8 cellular contexts compared by ENCODE assay signal in the genomic region with DNA sequence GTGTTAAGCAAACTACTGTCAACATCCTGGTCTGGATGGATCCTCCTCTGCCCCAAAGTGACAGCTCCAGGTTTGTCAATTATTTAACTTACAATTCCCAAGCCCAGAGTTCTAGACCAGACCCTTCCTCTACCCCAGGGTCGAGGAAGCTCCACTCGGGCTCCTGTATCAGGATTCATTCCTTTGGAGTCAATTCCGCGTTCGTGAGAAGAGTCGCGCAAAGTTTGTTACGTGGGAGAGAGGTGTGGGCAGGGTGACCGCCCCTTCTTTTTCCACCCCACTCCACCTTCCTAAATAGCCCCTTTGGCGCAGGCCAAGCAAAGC. TPM values are rescaled to one million over a fixed set of nuclear protein-coding genes. Genes with fewer than 3 reads are reported as not detected.
A peak's percentile ranks its signal among the peaks of the same experiment; 100 is the strongest.
DNase-seq lines count a peak whose midpoint lies in the region; ATAC-seq, FAIRE-seq and TF ChIP-seq lines count a peak whose summit lies in the region.

No MANE protein-coding gene starts in this region.

- H3K27me3 Mint-ChIP-seq in activated CD8-positive, alpha-beta memory T cell treated with anti-CD3 and anti-CD28 coated beads, Interleukin-2, amount 10 ng/mL, durations not matched to agents 7 days and 5 days, result no peaks in the 10 kb centered on the region
- no peaks in the 10 kb centered on the region for H3K27me3 Mint-ChIP-seq in astrocyte (ENCODE audit: low read depth, unreplicated experiment)

- ATAC-seq in activated CD8-positive, alpha-beta memory T cell treated with anti-CD3 and anti-CD28 coated beads, Interleukin-2, amount 10 ng/mL, durations not matched to agents 7 days and 5 days, result no peak

- H3K27ac Mint-ChIP-seq in activated CD8-positive, alpha-beta memory T cell treated with anti-CD3 and anti-CD28 coated beads, Interleukin-2, amount 10 ng/mL, durations not matched to agents 7 days and 5 days, result peak overlapping the region; percentile 85
- peak overlapping the region; percentile 88 for H3K27ac Mint-ChIP-seq in astrocyte (ENCODE audit: unreplicated experiment)

- WGBS in liver, result under 1% methylated on average over 10 of the region's 10 CpGs
- WGBS in thyroid gland, 2 donors, result 0% methylated on average over 10 of the region's 10 CpGs

- H2AFZ ChIP-seq in astrocyte (ENCODE audit: low read depth, low read length), result peak overlapping the region; percentile 98

- TF ChIP-seq CTCF in astrocyte (IDR thresholded peaks at IDR 0.05; ENCODE audit: insufficient read depth, low read depth, low read length) (no peak), liver (IDR thresholded peaks at IDR 0.05; ENCODE audit: low read depth, low read length, missing input control) (no peak), thyroid gland (IDR thresholded peaks at IDR 0.05) (no peak)

- H3K9me3 Mint-ChIP-seq in activated CD8-positive, alpha-beta memory T cell treated with anti-CD3 and anti-CD28 coated beads, Interleukin-2, amount 10 ng/mL, durations not matched to agents 7 days and 5 days (ENCODE audit: low read depth), result peaks cover 3% of the 10 kb centered on the region
- peaks cover 3% of the 10 kb centered on the region for H3K9me3 Mint-ChIP-seq in astrocyte (ENCODE audit: unreplicated experiment)

- intact Hi-C loops in thyroid gland (cut with DNase I), result no loop called here

- peak overlapping the region; percentile 91 for H3K4me2 ChIP-seq in astrocyte (ENCODE audit: low read length)

- peaks cover 45% of the 10 kb centered on the region for H3K4me1 Mint-ChIP-seq in activated CD8-positive, alpha-beta memory T cell treated with anti-CD3 and anti-CD28 coated beads, Interleukin-2, amount 10 ng/mL, durations not matched to agents 7 days and 5 days
- peaks cover 6% of the 10 kb centered on the region for H3K4me1 Mint-ChIP-seq in astrocyte (ENCODE audit: low read depth, unreplicated experiment)

- H3K36me3 ChIP-seq in astrocyte (ENCODE audit: insufficient read depth, low read length) (no peaks in the 10 kb centered on the region), liver (ENCODE audit: control insufficient read depth in 4 of 4, insufficient read depth in 3 of 4, low read depth in 1 of 4, low read length in 3 of 4) (no peaks in the 10 kb centered on the region), thyroid gland (no peaks in the 10 kb centered on the region)

- FAIRE-seq in astrocyte (lab: Jason Lieb, UNC), result no peak

- CTCF ChIA-PET in activated CD8-positive, alpha-beta memory T cell treated with anti-CD3 and anti-CD28 coated beads, Interleukin-2, amount 10 ng/mL, durations not matched to agents 7 days and 5 days (lab: Charles Lee), result interaction anchor here (1.8 to 2.8 kb wide), 2 partner anchors 10 to 68 kb away, joined by 9 to 13 read pairs; no protein-coding TSS in a partner anchor

- TF ChIP-seq RAD21 in liver (IDR thresholded peaks at IDR 0.05), result no peak

- H3K4me3 Mint-ChIP-seq in activated CD8-positive, alpha-beta memory T cell treated with anti-CD3 and anti-CD28 coated beads, Interleukin-2, amount 10 ng/mL, durations not matched to agents 7 days and 5 days, result peak overlapping the region; percentile 92
- H3K4me3 Mint-ChIP-seq in astrocyte (ENCODE audit: unreplicated experiment), result peak overlapping the region; percentile 98

- TF ChIP-seq POLR2A in thyroid gland (IDR thresholded peaks at IDR 0.05), result no peak

- peak overlapping the region; percentile 63 for H3K27ac ChIP-seq in astrocyte (ENCODE audit: low read depth, low read length)
- peak overlapping the region; percentile 62 to 74 for H3K27ac ChIP-seq in liver (ENCODE audit: low read depth in 1 of 2, low read length in 2 of 2)
- H3K27ac ChIP-seq in thyroid gland, result peak overlapping the region in 2 of 3 donors; percentile 50 to 59

- peaks cover 5% of the 10 kb centered on the region for H3K36me3 Mint-ChIP-seq in activated CD8-positive, alpha-beta memory T cell treated with anti-CD3 and anti-CD28 coated beads, Interleukin-2, amount 10 ng/mL, durations not matched to agents 7 days and 5 days
- H3K36me3 Mint-ChIP-seq in astrocyte (ENCODE audit: low read depth, unreplicated experiment), result no peaks in the 10 kb centered on the region

- H4K20me1 ChIP-seq in astrocyte (ENCODE audit: insufficient read depth, low read length), result peaks cover 43% of the 10 kb centered on the region

- DNase-seq in activated CD8-positive, alpha-beta memory T cell treated with anti-CD3 and anti-CD28 coated beads, Interleukin-2, amount 10 ng/mL, durations not matched to agents 7 days and 5 days, result no peak
- DNase-seq in activated CD8-positive, alpha-beta memory T cell treated with anti-CD3 and anti-CD28 coated beads, Interleukin-2, amount 50 U/mL, for 4 hours, result no peak
- DNase-seq in astrocyte (ENCODE audit: low read depth) (no peak), thyroid gland (no peak), NCI-H526 treated with DMSO at 0.1 percent for 48 hours (lab: John Stamatoyannopoulos, UW) (no peak), AG08396 (ENCODE audit: low spot score) (no peak), NCI-H2081 treated with DMSO at 0.1 percent for 48 hours (lab: John Stamatoyannopoulos, UW) (no peak)

- H3K79me2 ChIP-seq in astrocyte (ENCODE audit: insufficient read depth, low read length), result peaks cover 54% of the 10 kb centered on the region

- H3K4me3 ChIP-seq in astrocyte (ENCODE audit: insufficient read depth, low read depth, low read length) (peak overlapping the region; percentile 91), liver (ENCODE audit: low read depth in 1 of 3, low read length in 3 of 3) (peak overlapping the region; percentile 85 to 99 (median 99)), thyroid gland (replicated peaks in 1 of 3) (peak overlapping the region; percentile 68 to 99 (median 91))

- H3K9me3 ChIP-seq in astrocyte (ENCODE audit: insufficient read depth, low read depth, low read length) (no peaks in the 10 kb centered on the region), liver (ENCODE audit: control insufficient read depth in 4 of 4, low read length in 3 of 4) (no peaks in the 10 kb centered on the region), thyroid gland (no peaks in the 10 kb centered on the region)

- H3K9ac ChIP-seq in astrocyte (ENCODE audit: low read length) (peak overlapping the region; percentile 95), liver (ENCODE audit: low read depth in 1 of 2, low read length in 2 of 2) (peak overlapping the region; percentile 83 to 93)

- H3K27me3 ChIP-seq in astrocyte (ENCODE audit: insufficient read depth, low read length) (no peaks in the 10 kb centered on the region), liver (ENCODE audit: control insufficient read depth in 4 of 4, insufficient read depth in 4 of 4, low read length in 3 of 4) (no peaks in the 10 kb centered on the region), thyroid gland (no peaks in the 10 kb centered on the region)

- H3K4me1 ChIP-seq in astrocyte (ENCODE audit: insufficient read depth, low read length) (peaks cover 6% of the 10 kb centered on the region), liver (ENCODE audit: control insufficient read depth in 4 of 4, insufficient read depth in 4 of 4, low read length in 3 of 4) (peaks cover 4 to 66% (median 44%) of the 10 kb centered on the region in 4 donors), thyroid gland (peaks cover 15 to 25% of the 10 kb centered on the region in 2 donors)

TF ChIP-seq in liver, 16 proteins besides CTCF, POLR2A, EP300 and RAD21:
- TF ChIP-seq YY1 (IDR thresholded peaks at IDR 0.05) (no peak), TAF1 (conservative IDR thresholded peaks at IDR 0.05) (no peak)

RNA-seq across cellular contexts. Expression of a gene that starts 0.5 kb away (rescaled TPM):
- total RNA-seq in activated CD8-positive, alpha-beta memory T cell treated with anti-CD3 and anti-CD28 coated beads, Interleukin-2, amount 10 ng/mL, durations not matched to agents 7 days and 5 days, result 10 to 100 TPM; 59.0 to 65.3 TPM
- total RNA-seq in astrocyte (108 and 117 TPM in 2 replicates), liver (100 to 1,000 TPM in 1 of 2 donors, 10 to 100 TPM in 1; 44.9 to 117 TPM), thyroid gland (10 to 100 TPM; 65.4 to 96.2 (median 89.6) TPM)
- 10 to 100 TPM; 40.7 to 46.3 TPM for polyA plus RNA-seq in liver
